In genomic region chr17:67063146-67063545, GRCh38 we compare ENCODE assay signal across 27 cellular contexts. TPM values are rescaled to one million over a fixed set of nuclear protein-coding genes. Genes with fewer than 3 reads are reported as not detected.
"Had no signal": no experiment of that assay in that cellular context is flagged by ENCODE, and none has a peak within 500 bp of the region (broad histone marks: within the 10 kb centered on the region; RNA-seq: fewer than 3 reads in every experiment).

No MANE protein-coding gene starts in this region.

- DNase-seq: activated CD4-positive, alpha-beta T cell treated with anti-CD3 and anti-CD28 coated beads for 1 hour; activated CD4-positive, alpha-beta T cell treated with anti-CD3 and anti-CD28 coated beads, Interleukin-2, amount 50 U/mL, for 1 hour; activated CD8-positive, alpha-beta memory T cell treated with anti-CD3 and anti-CD28 coated beads, Interleukin-2, amount 50 U/mL, for 4 hours; activated CD8-positive, alpha-beta T cell treated with anti-CD3 and anti-CD28 coated beads, Interleukin-2, amount 10 ng/mL, durations not matched to agents 7 days and 5 days; activated T-cell treated with anti-CD3 and anti-CD28 coated beads, Interleukin-2, amount 50 U/mL, for 24 hours; colonic mucosa; foreskin melanocyte; immature natural killer cell; kidney glomerular epithelial cell; left ventricle myocardium inferior; naive thymus-derived CD8-positive, alpha-beta T cell; stimulated activated CD4-positive, alpha-beta T cell treated with anti-CD3 and anti-CD28 coated beads, Interleukin-4, amount 100 ng/mL, for 24 hours; stimulated activated naive CD4-positive, alpha-beta T cell treated with Interleukin-2 at 50 U/mL for 16 hours; T-cell; upper lobe of left lung had no signal

- H2AFZ ChIP-seq: hepatocyte had no signal

- H3K4me3 ChIP-seq: breast epithelium, colonic mucosa, hepatocyte, left ventricle myocardium inferior, prostate gland, right atrium auricular region, thoracic aorta, upper lobe of left lung had no signal

- H3K36me3 ChIP-seq: breast epithelium, colonic mucosa, left ventricle myocardium inferior, prostate gland, right atrium auricular region, thoracic aorta, upper lobe of left lung had no signal

- H3K4me2 ChIP-seq: hepatocyte had no signal

- H3K27me3 ChIP-seq: breast epithelium, colonic mucosa, hepatocyte, right atrium auricular region, upper lobe of left lung had no signal

- ATAC-seq: activated CD8-positive, alpha-beta T cell treated with anti-CD3 and anti-CD28 coated beads, Interleukin-2, amount 10 ng/mL, durations not matched to agents 7 days and 5 days; activated T-helper 17 cell treated with anti-CD3 and anti-CD28 coated beads, Interleukin-2, amount 50 U/mL, for 72 hours; naive thymus-derived CD8-positive, alpha-beta T cell; T-cell had no signal

- H3K79me2 ChIP-seq: hepatocyte had no signal

- H3K9me3 ChIP-seq: breast epithelium, colonic mucosa, left ventricle myocardium inferior, prostate gland, right atrium auricular region, thoracic aorta, upper lobe of left lung had no signal

- H3K27ac ChIP-seq: breast epithelium, colonic mucosa, epithelial cell of prostate, hepatocyte, left ventricle myocardium inferior, prostate gland, right atrium auricular region, thoracic aorta, upper lobe of left lung, VCaP had no signal

- H3K4me1 ChIP-seq: breast epithelium, colonic mucosa, left ventricle myocardium inferior, prostate gland, right atrium auricular region, upper lobe of left lung had no signal

RNA-seq across cellular contexts. Expression of gene CACNG1, which starts 18.8 kb away (rescaled TPM):
- total RNA-seq: activated CD8-positive, alpha-beta T cell treated with anti-CD3 and anti-CD28 coated beads, Interleukin-2, amount 10 ng/mL, durations not matched to agents 7 days and 5 days; activated T-helper 17 cell treated with anti-CD3 and anti-CD28 coated beads, Interleukin-2, amount 50 U/mL, for 72 hours; astrocyte; breast epithelium; colonic mucosa; fibroblast of lung; hepatocyte; left ventricle myocardium inferior; lung microvascular endothelial cell; naive thymus-derived CD8-positive, alpha-beta T cell; osteoblast; right atrium auricular region; T-cell; thoracic aorta had no signal
- polyA plus RNA-seq: fibroblast of lung; hepatocyte; immature natural killer cell; naive thymus-derived CD8-positive, alpha-beta T cell had no signal
